In genomic region chr7:43678315-43678714, GRCh38 we compare ENCODE assay signal across 24 cellular contexts. TPM values are rescaled to one million over a fixed set of nuclear protein-coding genes. Genes with fewer than 3 reads are reported as not detected.
A peak's percentile ranks its signal among the peaks of the same experiment; 100 is the strongest.
DNase-seq lines count a peak whose midpoint lies in the region; ATAC-seq, FAIRE-seq and TF ChIP-seq lines count a peak whose summit lies in the region.
"Had no signal": no experiment of that assay in that cellular context is flagged by ENCODE, and none has a peak within 500 bp of the region (broad histone marks: within the 10 kb centered on the region; RNA-seq: fewer than 3 reads in every experiment).

No MANE protein-coding gene starts in this region.

- H3K27me3 Mint-ChIP-seq in activated CD8-positive, alpha-beta T cell treated with anti-CD3 and anti-CD28 coated beads for 36 hours: no peaks in the 10 kb centered on the region
- H3K27me3 Mint-ChIP-seq in activated CD8-positive, alpha-beta T cell treated with anti-CD3 and anti-CD28 coated beads, Interleukin-2, amount 10 ng/mL, durations not matched to agents 7 days and 5 days (ENCODE audit: low read depth): no peaks in the 10 kb centered on the region
- no peaks in the 10 kb centered on the region for H3K27me3 Mint-ChIP-seq in activated T-helper 17 cell treated with anti-CD3 and anti-CD28 coated beads, Interleukin-2, amount 50 U/mL, for 72 hours
- no peaks in the 10 kb centered on the region for H3K27me3 Mint-ChIP-seq in natural killer cell (ENCODE audit: low read depth in 2 of 2)
- H3K27me3 Mint-ChIP-seq in HFFc6 (ENCODE audit: insufficient read depth): no peaks in the 10 kb centered on the region; the same call in 1 of the 2 replicates

- FAIRE-seq in GM18507 (lab: Jason Lieb, UNC): peak; percentile 51
- FAIRE-seq: A204.1, endothelial cell of umbilical vein, GM12892 had no signal

- DNase-seq in activated CD8-positive, alpha-beta T cell treated with anti-CD3 and anti-CD28 coated beads for 36 hours: no peak
- no peak for DNase-seq in activated CD8-positive, alpha-beta T cell treated with anti-CD3 and anti-CD28 coated beads, Interleukin-2, amount 10 ng/mL, durations not matched to agents 7 days and 5 days
- DNase-seq in GM18507 (ENCODE audit: extremely low spot score, insufficient read length, low read depth): no peak
- DNase-seq in natural killer cell: no peak
- no peak for DNase-seq in mucosa of gallbladder (ENCODE audit: low spot score)
- no peak for DNase-seq in HFFc6
- DNase-seq: activated CD8-positive, alpha-beta memory T cell treated with anti-CD3 and anti-CD28 coated beads, Interleukin-2, amount 50 U/mL, for 48 hours; BE2C; central memory CD4-positive, alpha-beta T cell; dermis blood vessel endothelial cell; glutamatergic neuron; H7; Karpas-422; NCI-H1694 treated with DMSO at 0.1 percent for 48 hours; NCI-H2171; NCI-H524 treated with DMSO at 0.1 percent for 48 hours; SHP77; stimulated activated CD4-positive, alpha-beta T cell treated with anti-CD3 and anti-CD28 coated beads, Interleukin-15, amount 100 ng/mL, for 24 hours; transverse colon had no signal

- POLR2A ChIA-PET in activated CD8-positive, alpha-beta T cell treated with anti-CD3 and anti-CD28 coated beads for 36 hours (lab: Charles Lee): no interaction called here
- POLR2A ChIA-PET in activated CD8-positive, alpha-beta T cell treated with anti-CD3 and anti-CD28 coated beads, Interleukin-2, amount 10 ng/mL, durations not matched to agents 7 days and 5 days (lab: Charles Lee): no interaction called here

- ATAC-seq in activated CD8-positive, alpha-beta T cell treated with anti-CD3 and anti-CD28 coated beads for 36 hours: no peak
- no peak for ATAC-seq in activated CD8-positive, alpha-beta T cell treated with anti-CD3 and anti-CD28 coated beads, Interleukin-2, amount 10 ng/mL, durations not matched to agents 7 days and 5 days
- peak; percentile 38 for ATAC-seq in activated T-helper 17 cell treated with anti-CD3 and anti-CD28 coated beads, Interleukin-2, amount 50 U/mL, for 72 hours (replicated peaks)
- ATAC-seq in natural killer cell (no peak), HG03469 (IDR thresholded peaks at IDR 0.05; ENCODE audit: unreplicated experiment) (no peak)

- peaks cover 34% of the 10 kb centered on the region for H3K36me3 Mint-ChIP-seq in activated CD8-positive, alpha-beta T cell treated with anti-CD3 and anti-CD28 coated beads for 36 hours (ENCODE audit: low read depth)
- H3K36me3 Mint-ChIP-seq in activated CD8-positive, alpha-beta T cell treated with anti-CD3 and anti-CD28 coated beads, Interleukin-2, amount 10 ng/mL, durations not matched to agents 7 days and 5 days (ENCODE audit: low read depth): peaks cover 30% of the 10 kb centered on the region
- no peaks in the 10 kb centered on the region for H3K36me3 Mint-ChIP-seq in activated T-helper 17 cell treated with anti-CD3 and anti-CD28 coated beads, Interleukin-2, amount 50 U/mL, for 72 hours (ENCODE audit: low read depth)
- no peaks in the 10 kb centered on the region for H3K36me3 Mint-ChIP-seq in natural killer cell
- H3K36me3 Mint-ChIP-seq in HFFc6 (ENCODE audit: low read depth): peaks cover 32% of the 10 kb centered on the region

- peaks cover 12% of the 10 kb centered on the region for H3K9me3 Mint-ChIP-seq in activated CD8-positive, alpha-beta T cell treated with anti-CD3 and anti-CD28 coated beads for 36 hours
- H3K9me3 Mint-ChIP-seq in activated CD8-positive, alpha-beta T cell treated with anti-CD3 and anti-CD28 coated beads, Interleukin-2, amount 10 ng/mL, durations not matched to agents 7 days and 5 days (ENCODE audit: insufficient read depth): peaks cover 3% of the 10 kb centered on the region
- H3K9me3 Mint-ChIP-seq in activated T-helper 17 cell treated with anti-CD3 and anti-CD28 coated beads, Interleukin-2, amount 50 U/mL, for 72 hours: no peaks in the 10 kb centered on the region
- H3K9me3 Mint-ChIP-seq in natural killer cell (no peaks in the 10 kb centered on the region), HFFc6 (peaks cover 4% of the 10 kb centered on the region; the same call in 1 of the 2 replicates)

- H3K4me3 Mint-ChIP-seq in activated CD8-positive, alpha-beta T cell treated with anti-CD3 and anti-CD28 coated beads for 36 hours: peak overlapping the region; percentile 26
- no peak overlapping the region for H3K4me3 Mint-ChIP-seq in activated CD8-positive, alpha-beta T cell treated with anti-CD3 and anti-CD28 coated beads, Interleukin-2, amount 10 ng/mL, durations not matched to agents 7 days and 5 days
- peak overlapping the region; percentile 69 for H3K4me3 Mint-ChIP-seq in activated T-helper 17 cell treated with anti-CD3 and anti-CD28 coated beads, Interleukin-2, amount 50 U/mL, for 72 hours
- H3K4me3 Mint-ChIP-seq in natural killer cell (peak overlapping the region; percentile 48), HFFc6 (no peak overlapping the region)

- TF ChIP-seq CTCF in activated CD8-positive, alpha-beta T cell treated with anti-CD3 and anti-CD28 coated beads for 36 hours (IDR thresholded peaks at IDR 0.05): no peak
- TF ChIP-seq CTCF in natural killer cell (IDR thresholded peaks at IDR 0.05) (no peak), HFFc6 (IDR thresholded peaks at IDR 0.05) (no peak)

- H3K27ac Mint-ChIP-seq in activated CD8-positive, alpha-beta T cell treated with anti-CD3 and anti-CD28 coated beads for 36 hours: peak overlapping the region; percentile 85
- H3K27ac Mint-ChIP-seq in activated CD8-positive, alpha-beta T cell treated with anti-CD3 and anti-CD28 coated beads, Interleukin-2, amount 10 ng/mL, durations not matched to agents 7 days and 5 days: no peak overlapping the region
- peak overlapping the region; percentile 88 for H3K27ac Mint-ChIP-seq in activated T-helper 17 cell treated with anti-CD3 and anti-CD28 coated beads, Interleukin-2, amount 50 U/mL, for 72 hours
- H3K27ac Mint-ChIP-seq in natural killer cell (peak overlapping the region; percentile 69 to 79), HFFc6 (no peak overlapping the region)

- peaks cover 77% of the 10 kb centered on the region for H3K4me1 Mint-ChIP-seq in activated CD8-positive, alpha-beta T cell treated with anti-CD3 and anti-CD28 coated beads for 36 hours (ENCODE audit: low read depth)
- peaks cover 44% of the 10 kb centered on the region for H3K4me1 Mint-ChIP-seq in activated CD8-positive, alpha-beta T cell treated with anti-CD3 and anti-CD28 coated beads, Interleukin-2, amount 10 ng/mL, durations not matched to agents 7 days and 5 days (ENCODE audit: low read depth)
- H3K4me1 Mint-ChIP-seq in activated T-helper 17 cell treated with anti-CD3 and anti-CD28 coated beads, Interleukin-2, amount 50 U/mL, for 72 hours: peaks cover 30% of the 10 kb centered on the region
- H3K4me1 Mint-ChIP-seq in natural killer cell (peaks cover 49 to 55% of the 10 kb centered on the region in 2 donors), HFFc6 (ENCODE audit: low read depth) (peaks cover 45% of the 10 kb centered on the region)

- CTCF ChIA-PET in activated CD8-positive, alpha-beta T cell treated with anti-CD3 and anti-CD28 coated beads for 36 hours (lab: Charles Lee): interaction anchor here (1.4 to 5.8 kb wide), 3 partner anchors 9 to 95 kb away, joined by 4 to 37 read pairs (median 21); partner anchors contain the start of gene STK17A
- CTCF ChIA-PET in activated CD8-positive, alpha-beta T cell treated with anti-CD3 and anti-CD28 coated beads, Interleukin-2, amount 10 ng/mL, durations not matched to agents 7 days and 5 days (lab: Charles Lee): interaction anchor here (0.7 to 1.1 kb wide), 3 partner anchors 10 to 96 kb away, joined by 3 to 4 read pairs (median 3); partner anchors contain the start of gene STK17A

- intact Hi-C loops in activated CD8-positive, alpha-beta T cell treated with anti-CD3 and anti-CD28 coated beads for 36 hours (cut with micrococcal nuclease): no loop called here
- intact Hi-C loops in natural killer cell (cut with micrococcal nuclease): no loop called here

RNA-seq across cellular contexts. Expression of gene COA1, which starts 51.0 kb away (rescaled TPM):
- total RNA-seq in activated CD8-positive, alpha-beta T cell treated with anti-CD3 and anti-CD28 coated beads for 36 hours: 10 to 100 TPM; 78.8 to 85.6 TPM
- total RNA-seq in activated CD8-positive, alpha-beta T cell treated with anti-CD3 and anti-CD28 coated beads, Interleukin-2, amount 10 ng/mL, durations not matched to agents 7 days and 5 days: 10 to 100 TPM; 52.0 to 52.7 TPM
- 10 to 100 TPM; 36.1 to 46.2 TPM for total RNA-seq in activated T-helper 17 cell treated with anti-CD3 and anti-CD28 coated beads, Interleukin-2, amount 50 U/mL, for 72 hours
- total RNA-seq in natural killer cell (10 to 100 TPM; 55.0 to 85.3 (median 69.5) TPM), mucosa of gallbladder (43.6 TPM)
- 10 to 100 TPM; 52.5 to 61.5 (median 57.3) TPM for total RNA-seq in HFFc6 (2021; fragmentation: NEBNext Ultra II Directional; extraction: Animal tissue kit (Norgen Biotek cat#: 25700))

Comparison
In these comparisons a context has a peak if more than half of its experiments do, and no peak if none do; other contexts are left out.
1. H3K27ac Mint-ChIP-seq: peak in activated CD8-positive, alpha-beta T cell treated with anti-CD3 and anti-CD28 coated beads for 36 hours (single experiment), activated T-helper 17 cell treated with anti-CD3 and anti-CD28 coated beads, Interleukin-2, amount 50 U/mL, for 72 hours (single experiment) and natural killer cell (2 of 2); none in activated CD8-positive, alpha-beta T cell treated with anti-CD3 and anti-CD28 coated beads, Interleukin-2, amount 10 ng/mL, durations not matched to agents 7 days and 5 days (single experiment) and HFFc6 (single experiment).
2. H3K4me3 Mint-ChIP-seq: peak in activated CD8-positive, alpha-beta T cell treated with anti-CD3 and anti-CD28 coated beads for 36 hours (single experiment), activated T-helper 17 cell treated with anti-CD3 and anti-CD28 coated beads, Interleukin-2, amount 50 U/mL, for 72 hours (single experiment) and natural killer cell (single experiment); none in activated CD8-positive, alpha-beta T cell treated with anti-CD3 and anti-CD28 coated beads, Interleukin-2, amount 10 ng/mL, durations not matched to agents 7 days and 5 days (single experiment) and HFFc6 (single experiment).